ENCODE assay signal across 1 cellular context in the genomic region with DNA sequence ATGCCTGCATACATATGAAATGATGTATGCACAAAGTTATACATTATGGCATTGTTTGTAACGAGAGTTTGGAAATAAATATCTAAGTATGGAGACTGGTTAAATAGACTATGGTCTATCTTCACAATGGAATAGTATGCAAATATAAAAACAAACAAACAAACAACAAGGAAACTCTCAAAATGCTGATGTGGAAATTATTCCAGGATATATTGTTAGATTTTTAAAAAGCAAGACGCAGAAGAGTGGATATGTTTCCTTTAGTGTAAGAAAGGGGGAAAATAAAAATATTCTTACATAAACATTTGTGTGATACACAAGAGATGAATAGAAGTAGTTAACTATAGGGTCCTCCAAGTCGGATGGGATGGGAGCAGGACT.
A peak's percentile ranks its signal among the peaks of the same experiment; 100 is the strongest.
TF ChIP-seq lines count a peak whose summit lies in the region.

No MANE protein-coding gene starts in this region.

TF ChIP-seq in K562, 482 proteins besides CTCF, POLR2A, EP300 and RAD21 (continues in another document):
- TF ChIP-seq, protein P1, sequence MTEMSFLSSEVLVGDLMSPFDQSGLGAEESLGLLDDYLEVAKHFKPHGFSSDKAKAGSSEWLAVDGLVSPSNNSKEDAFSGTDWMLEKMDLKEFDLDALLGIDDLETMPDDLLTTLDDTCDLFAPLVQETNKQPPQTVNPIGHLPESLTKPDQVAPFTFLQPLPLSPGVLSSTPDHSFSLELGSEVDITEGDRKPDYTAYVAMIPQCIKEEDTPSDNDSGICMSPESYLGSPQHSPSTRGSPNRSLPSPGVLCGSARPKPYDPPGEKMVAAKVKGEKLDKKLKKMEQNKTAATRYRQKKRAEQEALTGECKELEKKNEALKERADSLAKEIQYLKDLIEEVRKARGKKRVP (CRISPR knock-in tag; IDR thresholded peaks at IDR 0.05), result no peak
- TF ChIP-seq CUX1 (CRISPR knock-in tag; IDR thresholded peaks at IDR 0.05), result no peak
- 0 out of 2 replicates have a peak, but pooled peaks have one; percentile 8 for TF ChIP-seq ZNF449 (CRISPR knock-in tag; IDR thresholded peaks at IDR 0.05)
- no peak for TF ChIP-seq E2F4 (CRISPR knock-in tag; IDR thresholded peaks at IDR 0.05; ENCODE audit: low read depth)
- no peak for TF ChIP-seq SMC3 (conservative IDR thresholded peaks at IDR 0.05; ENCODE audit: insufficient read depth, low read depth, low read length)
- TF ChIP-seq ZNF280B (CRISPR knock-in tag; IDR thresholded peaks at IDR 0.05), result no peak
- no peak for TF ChIP-seq ZNF224 (CRISPR knock-in tag; IDR thresholded peaks at IDR 0.05)
- no peak for TF ChIP-seq HDAC6 (IDR thresholded peaks at IDR 0.05; ENCODE audit: low read depth, low read length)
- TF ChIP-seq MAFK (IDR thresholded peaks at IDR 0.05; ENCODE audit: low read length), result no peak
- TF ChIP-seq TAF7 (tag; IDR thresholded peaks at IDR 0.05), result no peak
- peak in 1 of 2 experiments; percentile 36; a peak in 2 of 4 replicates for TF ChIP-seq FOXA3 (CRISPR knock-in tag; conservative IDR thresholded peaks at IDR 0.05 in 1 of 2, IDR thresholded peaks at IDR 0.05 in 1 of 2)
- no peak for TF ChIP-seq ARID2 (IDR thresholded peaks at IDR 0.05)
- TF ChIP-seq MEIS2 (IDR thresholded peaks at IDR 0.05; ENCODE audit: partially characterized antibody), result no peak
- TF ChIP-seq NFIX (CRISPR knock-in tag; IDR thresholded peaks at IDR 0.05; ENCODE audit: low read depth), result no peak
- no peak for TF ChIP-seq DMBX1 (CRISPR knock-in tag; IDR thresholded peaks at IDR 0.05; ENCODE audit: borderline replicate concordance)
- no peak for TF ChIP-seq POLR2H (tag; IDR thresholded peaks at IDR 0.05; ENCODE audit: low read depth)
- no peak for TF ChIP-seq TBP (optimal IDR thresholded peaks at IDR 0.05; ENCODE audit: low read depth, low read length)
- TF ChIP-seq CEBPG (CRISPR knock-in tag; IDR thresholded peaks at IDR 0.05), result no peak
- TF ChIP-seq CEBPG (tag; conservative IDR thresholded peaks at IDR 0.05 in 1 of 2, IDR thresholded peaks at IDR 0.05 in 1 of 2), result peak in 1 of 2 experiments; percentile 7; a peak in 1 of 4 replicates
- TF ChIP-seq NCOA2 (IDR thresholded peaks at IDR 0.05; ENCODE audit: partially characterized antibody in 2 of 2), result no peak
- no peak for TF ChIP-seq PHB2 (IDR thresholded peaks at IDR 0.05; ENCODE audit: low read depth)
- TF ChIP-seq PURB (CRISPR knock-in tag; IDR thresholded peaks at IDR 0.05; ENCODE audit: low read depth), result no peak
- TF ChIP-seq ZNF165 (CRISPR knock-in tag; IDR thresholded peaks at IDR 0.05; ENCODE audit: borderline replicate concordance), result no peak
- TF ChIP-seq ZBTB40 (IDR thresholded peaks at IDR 0.05), result no peak
- TF ChIP-seq ZBTB40 (CRISPR knock-in tag; IDR thresholded peaks at IDR 0.05), result no peak
- no peak for TF ChIP-seq DNMT1 (IDR thresholded peaks at IDR 0.05)
- TF ChIP-seq, protein P2, sequence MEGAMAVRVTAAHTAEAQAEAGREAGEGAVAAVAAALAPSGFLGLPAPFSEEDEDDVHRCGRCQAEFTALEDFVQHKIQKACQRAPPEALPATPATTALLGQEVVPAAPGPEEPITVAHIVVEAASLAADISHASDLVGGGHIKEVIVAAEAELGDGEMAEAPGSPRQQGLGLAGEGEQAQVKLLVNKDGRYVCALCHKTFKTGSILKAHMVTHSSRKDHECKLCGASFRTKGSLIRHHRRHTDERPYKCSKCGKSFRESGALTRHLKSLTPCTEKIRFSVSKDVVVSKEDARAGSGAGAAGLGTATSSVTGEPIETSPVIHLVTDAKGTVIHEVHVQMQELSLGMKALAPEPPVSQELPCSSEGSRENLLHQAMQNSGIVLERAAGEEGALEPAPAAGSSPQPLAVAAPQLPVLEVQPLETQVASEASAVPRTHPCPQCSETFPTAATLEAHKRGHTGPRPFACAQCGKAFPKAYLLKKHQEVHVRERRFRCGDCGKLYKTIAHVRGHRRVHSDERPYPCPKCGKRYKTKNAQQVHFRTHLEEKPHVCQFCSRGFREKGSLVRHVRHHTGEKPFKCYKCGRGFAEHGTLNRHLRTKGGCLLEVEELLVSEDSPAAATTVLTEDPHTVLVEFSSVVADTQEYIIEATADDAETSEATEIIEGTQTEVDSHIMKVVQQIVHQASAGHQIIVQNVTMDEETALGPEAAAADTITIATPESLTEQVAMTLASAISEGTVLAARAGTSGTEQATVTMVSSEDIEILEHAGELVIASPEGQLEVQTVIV (CRISPR knock-in tag; IDR thresholded peaks at IDR 0.05; ENCODE audit: borderline replicate concordance), result peak; percentile 49; the same call in 1 of the 2 replicates
- no peak for TF ChIP-seq RBFOX2 (IDR thresholded peaks at IDR 0.05; ENCODE audit: low read depth, low read length)
- no peak for TF ChIP-seq RFX5 (IDR thresholded peaks at IDR 0.05; ENCODE audit: low read depth, low read length)
- TF ChIP-seq, protein P3, sequence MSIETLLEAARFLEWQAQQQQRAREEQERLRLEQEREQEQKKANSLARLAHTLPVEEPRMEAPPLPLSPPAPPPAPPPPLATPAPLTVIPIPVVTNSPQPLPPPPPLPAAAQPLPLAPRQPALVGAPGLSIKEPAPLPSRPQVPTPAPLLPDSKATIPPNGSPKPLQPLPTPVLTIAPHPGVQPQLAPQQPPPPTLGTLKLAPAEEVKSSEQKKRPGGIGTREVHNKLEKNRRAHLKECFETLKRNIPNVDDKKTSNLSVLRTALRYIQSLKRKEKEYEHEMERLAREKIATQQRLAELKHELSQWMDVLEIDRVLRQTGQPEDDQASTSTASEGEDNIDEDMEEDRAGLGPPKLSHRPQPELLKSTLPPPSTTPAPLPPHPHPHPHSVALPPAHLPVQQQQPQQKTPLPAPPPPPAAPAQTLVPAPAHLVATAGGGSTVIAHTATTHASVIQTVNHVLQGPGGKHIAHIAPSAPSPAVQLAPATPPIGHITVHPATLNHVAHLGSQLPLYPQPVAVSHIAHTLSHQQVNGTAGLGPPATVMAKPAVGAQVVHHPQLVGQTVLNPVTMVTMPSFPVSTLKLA (conservative IDR thresholded peaks at IDR 0.05), result no peak
- no peak for TF ChIP-seq ZNF586 (CRISPR knock-in tag; conservative IDR thresholded peaks at IDR 0.05)
- TF ChIP-seq ZNF695 (CRISPR knock-in tag; IDR thresholded peaks at IDR 0.05), result no peak
- TF ChIP-seq MAFG (tag; conservative IDR thresholded peaks at IDR 0.05), result peak; percentile 76
